25 cellular contexts compared by ENCODE assay signal in the genomic region with DNA sequence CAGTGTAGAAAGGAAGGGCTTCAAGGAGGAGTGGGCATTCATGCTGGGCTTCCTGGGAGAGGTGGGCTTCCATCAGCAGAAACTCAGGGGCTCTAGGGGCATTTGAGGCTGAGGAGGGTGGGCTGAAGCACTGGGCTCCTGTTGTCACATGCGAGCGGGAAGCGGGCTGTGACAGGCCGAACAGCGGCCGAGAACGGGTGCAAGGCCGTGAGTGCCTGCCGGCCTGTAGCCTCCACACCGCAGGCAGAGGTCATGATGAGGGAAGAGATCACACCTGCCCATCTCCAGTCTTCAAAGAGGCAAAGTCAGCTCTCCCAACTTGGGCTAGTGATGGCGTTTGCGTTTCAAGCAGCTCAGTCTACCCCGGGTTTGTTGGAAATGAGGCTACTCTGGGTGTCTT. TPM values are rescaled to one million over a fixed set of nuclear protein-coding genes. Genes with fewer than 3 reads are reported as not detected.
A peak's percentile ranks its signal among the peaks of the same experiment; 100 is the strongest.
DNase-seq lines count a peak whose midpoint lies in the region; ATAC-seq, FAIRE-seq and TF ChIP-seq lines count a peak whose summit lies in the region.
"Had no signal": no experiment of that assay in that cellular context is flagged by ENCODE, and none has a peak within 500 bp of the region (broad histone marks: within the 10 kb centered on the region; RNA-seq: fewer than 3 reads in every experiment).

No MANE protein-coding gene starts in this region.

- no peak overlapping the region for H2BK15ac ChIP-seq in H1 (ENCODE audit: low read length)

- H3K9me3 ChIP-seq in H1 (ENCODE audit: insufficient read depth in 2 of 2, low read depth in 1 of 2, low read length in 1 of 2) (peaks cover 0 to 3% of the 10 kb centered on the region in 2 experiments; a peak in 1 of 4 replicates), HepG2 (ENCODE audit: low read length) (no peaks in the 10 kb centered on the region), PC-3 (ENCODE audit: low read length) (no peaks in the 10 kb centered on the region)
- H3K9me3 ChIP-seq: A549, BE2C had no signal

- no peaks in the 10 kb centered on the region for H3F3A ChIP-seq in PC-3 (ENCODE audit: low read length, unreplicated experiment)

- no peak for TF ChIP-seq EP300 in H1 (IDR thresholded peaks at IDR 0.05; ENCODE audit: borderline replicate concordance in 1 of 2, low read depth in 2 of 2, low read length in 2 of 2)
- no peak for TF ChIP-seq EP300 in HepG2 (IDR thresholded peaks at IDR 0.05; ENCODE audit: low read depth in 2 of 2, low read length in 2 of 2)
- TF ChIP-seq EP300 in HepG2 (CRISPR knock-in tag; IDR thresholded peaks at IDR 0.05; ENCODE audit: borderline replicate concordance), result no peak

- TF ChIP-seq RAD21 in H1 (IDR thresholded peaks at IDR 0.05 in 1 of 2, conservative IDR thresholded peaks at IDR 0.05 in 1 of 2; ENCODE audit: low read depth in 2 of 2, low read length in 2 of 2) (no peak), HepG2 (CRISPR knock-in tag; IDR thresholded peaks at IDR 0.05) (no peak)

- H3K36me3 Mint-ChIP-seq in osteocyte (ENCODE audit: unreplicated experiment), result no peaks in the 10 kb centered on the region
- H3K36me3 Mint-ChIP-seq: CD4-positive, alpha-beta memory T cell had no signal

- H3K18ac ChIP-seq in H1 (ENCODE audit: extremely low read depth, low read length), result no peak overlapping the region

- H3K4me1 ChIP-seq in H1 (replicated peaks in 1 of 4; ENCODE audit: control insufficient read depth in 3 of 4, insufficient read depth in 4 of 4, low read length in 3 of 4) (no peaks in the 10 kb centered on the region; a peak in 1 of 7 replicates), HepG2 (ENCODE audit: insufficient read depth, low read length) (peaks cover 39% of the 10 kb centered on the region), PC-3 (ENCODE audit: insufficient read depth, low read length) (no peaks in the 10 kb centered on the region)
- H3K4me1 ChIP-seq: A549, BE2C had no signal

- H3K9ac ChIP-seq in H1 (replicated peaks in 1 of 4; ENCODE audit: extremely low read depth in 1 of 4, low read depth in 3 of 4, low read length in 3 of 4) (no peak overlapping the region), HepG2 (ENCODE audit: insufficient read depth, low read depth, low read length) (no peak overlapping the region), PC-3 (ENCODE audit: low read length) (no peak overlapping the region)

- H3K79me2 ChIP-seq in H1 (ENCODE audit: control insufficient read depth in 1 of 2, insufficient read depth in 2 of 2, low read length in 2 of 2) (no peaks in the 10 kb centered on the region), HepG2 (ENCODE audit: insufficient read depth, low read length) (no peaks in the 10 kb centered on the region), PC-3 (ENCODE audit: low read length) (no peaks in the 10 kb centered on the region)

- H2AK5ac ChIP-seq in H1 (ENCODE audit: low read depth, low read length), result no peak overlapping the region

- H3K23ac ChIP-seq in H1 (ENCODE audit: insufficient read length), result no peak overlapping the region

- H3K4me3 ChIP-seq in H1 (ENCODE audit: extremely low read depth in 1 of 4, insufficient read depth in 2 of 4, low read depth in 3 of 4, low read length in 4 of 4) (no peak overlapping the region), HepG2 (replicated peaks in 1 of 3; ENCODE audit: insufficient read depth in 1 of 3, low read depth in 2 of 3, low read length in 3 of 3) (no peak overlapping the region), PC-3 (ENCODE audit: low read length) (no peak overlapping the region)
- H3K4me3 ChIP-seq: A549, GM23338 had no signal

- CTCF ChIA-PET in H1 (lab: Charles Lee; ENCODE audit: partially characterized antibody), result interaction anchor here (1.0 kb wide), 1 partner anchor 23 kb away, joined by 4 read pairs; no protein-coding TSS in a partner anchor
- CTCF ChIA-PET in HepG2 (lab: Yijun Ruan, JAX; ENCODE audit: low intra/inter-chr PET ratio, low total read pairs), result no interaction called here
- CTCF ChIA-PET in PC-3 (lab: Charles Lee), result no interaction called here

- H3K36me3 ChIP-seq in H1 (ENCODE audit: control insufficient read depth in 2 of 4, insufficient read depth in 4 of 4, low read length in 3 of 4) (no peaks in the 10 kb centered on the region), HepG2 (replicated peaks in 1 of 2; ENCODE audit: control insufficient read depth in 1 of 2, insufficient read depth in 2 of 2, low read length in 2 of 2) (no peaks in the 10 kb centered on the region), PC-3 (ENCODE audit: low read depth, low read length) (no peaks in the 10 kb centered on the region)
- H3K36me3 ChIP-seq: BE2C had no signal

- TF ChIP-seq POLR2A in H1 (IDR thresholded peaks at IDR 0.05; ENCODE audit: control extremely low read depth in 1 of 2, low read depth in 2 of 2, low read length in 2 of 2) (no peak), HepG2 (IDR thresholded peaks at IDR 0.05; ENCODE audit: insufficient read depth in 1 of 2, low read depth in 2 of 2, low read length in 2 of 2) (no peak)

- no peak overlapping the region for H2BK12ac ChIP-seq in H1 (ENCODE audit: low read depth, low read length)

- no peaks in the 10 kb centered on the region for H3K23me2 ChIP-seq in H1 (ENCODE audit: low read depth, low read length)

- POLR2A ChIA-PET in H1 (lab: Charles Lee; ENCODE audit: partially characterized antibody), result no interaction called here
- POLR2A ChIA-PET in HepG2 (lab: Yijun Ruan, JAX), result interaction anchor here (1.1 to 2.5 kb wide), 2 partner anchors 16 kb away, joined by 5 to 10 read pairs; no protein-coding TSS in a partner anchor
- POLR2A ChIA-PET in PC-3 (lab: Charles Lee; ENCODE audit: unreplicated experiment), result no interaction called here

- H2BK20ac ChIP-seq in H1 (ENCODE audit: low read length), result no peak overlapping the region

- H4K20me1 ChIP-seq in H1 (replicated peaks in 1 of 2; ENCODE audit: control insufficient read depth in 1 of 2, insufficient read depth in 2 of 2, low read length in 2 of 2) (no peaks in the 10 kb centered on the region), HepG2 (ENCODE audit: insufficient read depth, low read length) (no peaks in the 10 kb centered on the region), PC-3 (ENCODE audit: low read length) (no peaks in the 10 kb centered on the region)

- no peaks in the 10 kb centered on the region for H3K4me1 Mint-ChIP-seq in osteocyte (ENCODE audit: unreplicated experiment)
- H3K4me1 Mint-ChIP-seq: CD4-positive, alpha-beta memory T cell had no signal

- H3K9me2 ChIP-seq in PC-3 (replicated peaks; ENCODE audit: low read length), result no peaks in the 10 kb centered on the region

- no peak overlapping the region for H3K27ac ChIP-seq in H1 (ENCODE audit: low read depth, low read length)
- no peak overlapping the region for H3K27ac ChIP-seq in HepG2 (ENCODE audit: extremely low read length, insufficient read depth, low read length)
- H3K27ac ChIP-seq in PC-3 (ENCODE audit: low read length), result no peak overlapping the region
- H3K27ac ChIP-seq: A549 had no signal

- no peak overlapping the region for H4K5ac ChIP-seq in H1 (ENCODE audit: insufficient read length, low read depth, low read length)

- H3K79me1 ChIP-seq in H1 (ENCODE audit: low read depth, low read length), result no peaks in the 10 kb centered on the region

- H4K91ac ChIP-seq in H1 (replicated peaks; ENCODE audit: insufficient read length, low read length), result no peak overlapping the region

- H3K4me2 ChIP-seq in H1 (ENCODE audit: insufficient read depth in 1 of 2, low read depth in 2 of 2, low read length in 2 of 2) (no peak overlapping the region), HepG2 (ENCODE audit: low read depth, low read length) (no peak overlapping the region), PC-3 (ENCODE audit: low read length) (no peak overlapping the region)
- H3K4me2 ChIP-seq: A549, GM23338 had no signal

- no peaks in the 10 kb centered on the region for H3K27me3 Mint-ChIP-seq in osteocyte (ENCODE audit: unreplicated experiment)

- H3K4ac ChIP-seq in H1 (replicated peaks; ENCODE audit: insufficient read length, low read depth, low read length), result no peak overlapping the region

- ATAC-seq in HepG2 (no peak), HG02798 (IDR thresholded peaks at IDR 0.05; ENCODE audit: poor library complexity, unreplicated experiment) (no peak), PC-3 (no peak)
- ATAC-seq: A549, GM23338 had no signal

- no peak for DNase-seq in H1 (ENCODE audit: low read depth in 1 of 2, low spot score in 2 of 2)
- DNase-seq in HepG2 (ENCODE audit: low spot score), result no peak
- DNase-seq in osteocyte (ENCODE audit: extremely low spot score, unreplicated experiment), result peak; percentile 53
- no peak for DNase-seq in NCI-H1092 treated with DMSO at 0.1 percent for 48 hours (lab: John Stamatoyannopoulos, UW)
- no peak for DNase-seq in PC-3
- DNase-seq: 8988T; ACHN; AML-193; BE2C; C1 segment of cervical spinal cord; Calu3; CD4-positive, alpha-beta memory T cell; COR-L47; DMS53; DMS79 treated with DMSO at 0.1 percent for 48 hours; GF-D8; H7; HCEC 1CT had no signal

- 98% methylated on average over 13 of the region's 13 CpGs; no CpG with 5 or more reads in 1 of the 2 experiments for WGBS in H1 (ENCODE audit: extremely low coverage in 1 of 2, insufficient coverage in 1 of 2, insufficient read length in 1 of 2, insufficient replicate concordance in 2 of 2, low coverage in 1 of 2, low lambda C conversion rate in 2 of 2, missing lambda C conversion rate in 1 of 2), 2 experiments
- 95% methylated on average over 13 of the region's 13 CpGs for WGBS in HepG2 (ENCODE audit: low lambda C conversion rate)

- no peak overlapping the region for H2AFZ ChIP-seq in H1 (ENCODE audit: low read length)
- no peak overlapping the region for H2AFZ ChIP-seq in HepG2 (ENCODE audit: low read length)
- no peak overlapping the region for H2AFZ ChIP-seq in PC-3 (ENCODE audit: low read length)

- in situ Hi-C loops in HepG2 (cut with HindIII; ENCODE audit: extremely low pct_ligation_motif_present, low pct_unique_long_range_greater_than_20kb), result no loop called here

- no peak overlapping the region for H3K27ac Mint-ChIP-seq in osteocyte (ENCODE audit: unreplicated experiment)
- H3K27ac Mint-ChIP-seq: CD4-positive, alpha-beta memory T cell; GM23338 had no signal

- H3K27me3 ChIP-seq in H1 (replicated peaks in 1 of 4; ENCODE audit: control insufficient read depth in 3 of 4, extremely low read depth in 1 of 4, insufficient read depth in 3 of 4, low read length in 3 of 4), result no peaks in the 10 kb centered on the region
- H3K27me3 ChIP-seq in HepG2 (ENCODE audit: control insufficient read depth in 1 of 2, insufficient read depth in 2 of 2, low read length in 2 of 2), result no peaks in the 10 kb centered on the region
- peaks cover 15% of the 10 kb centered on the region; the same call in 1 of the 2 replicates for H3K27me3 ChIP-seq in PC-3 (ENCODE audit: low read length)
- H3K27me3 ChIP-seq: BE2C had no signal

- no peak overlapping the region for H3K56ac ChIP-seq in H1 (replicated peaks; ENCODE audit: insufficient read length, low read depth, low read length)

- no peak overlapping the region for H3K14ac ChIP-seq in H1 (ENCODE audit: insufficient read length)

- no peaks in the 10 kb centered on the region for H3K9me3 Mint-ChIP-seq in osteocyte (ENCODE audit: unreplicated experiment)
- H3K9me3 Mint-ChIP-seq: CD4-positive, alpha-beta memory T cell; GM23338 had no signal

- FAIRE-seq in H1 (lab: Jason Lieb, UNC) (no peak), HepG2 (lab: Jason Lieb, UNC) (no peak)
- FAIRE-seq: A549, GM12891, GM18507 had no signal

- no peak overlapping the region for H3K4me3 Mint-ChIP-seq in osteocyte (ENCODE audit: unreplicated experiment)
- H3K4me3 Mint-ChIP-seq: CD4-positive, alpha-beta memory T cell; GM23338 had no signal

- intact Hi-C loops in HepG2 (cut with micrococcal nuclease; ENCODE audit: unreplicated experiment) (no loop called here), PC-3 (cut with micrococcal nuclease) (no loop called here)

- no peak overlapping the region for H2BK120ac ChIP-seq in H1 (replicated peaks; ENCODE audit: low read depth, low read length)

- no peak for TF ChIP-seq CTCF in H1 (IDR thresholded peaks at IDR 0.05; ENCODE audit: control extremely low read depth in 1 of 3, insufficient read depth in 1 of 3, low read depth in 1 of 3, low read length in 3 of 3)
- TF ChIP-seq CTCF in HepG2 (CRISPR knock-in tag; IDR thresholded peaks at IDR 0.05), result no peak
- no peak for TF ChIP-seq CTCF in osteocyte (IDR thresholded peaks at IDR 0.05)
- TF ChIP-seq CTCF in PC-3 (conservative IDR thresholded peaks at IDR 0.05; ENCODE audit: low read depth, low read length), result no peak

- BruUV-seq in HepG2 (replicated peaks; lab: Mats Ljungman, UMichigan) (no TSS peak), PC-3 (replicated peaks; lab: Mats Ljungman, UMichigan) (no TSS peak)

- H4K8ac ChIP-seq in H1 (ENCODE audit: extremely low read depth, insufficient read depth, low read length), result peak overlapping the region; percentile 41; the same call in 1 of the 2 replicates

- no peak overlapping the region for H2BK5ac ChIP-seq in H1 (ENCODE audit: low read depth, low read length)

RNA-seq across cellular contexts. Expression of a gene that starts 0.9 kb away (rescaled TPM):
- total RNA-seq in H1 (2021; fragmentation: NEBNext Ultra II Directional; extraction: Animal tissue kit (Norgen Biotek cat#: 25700)), result not detected in 2 replicates
- polyA plus RNA-seq in H1 (2011; rRNA removed), result not detected in 2 replicates
- not detected for polyA plus RNA-seq in H1 (2011; cell fraction: cytosol; rRNA removed)
- not detected for polyA plus RNA-seq in H1 (2011; cell fraction: nucleus; rRNA removed)
- 0.31 to 0.41 TPM (median 0.38 TPM) in 4 replicates for polyA plus RNA-seq in H1 (2012, experiment 1 of 2)
- not detected for polyA plus RNA-seq in H1 (2012, experiment 2 of 2)
- polyA plus RNA-seq in H1 (2013, experiment 1 of 2), result not detected
- not detected for polyA plus RNA-seq in H1 (2013, experiment 2 of 2)
- polyA minus RNA-seq in H1 (2011; rRNA and poly(A)+ RNA removed), result not detected in 2 replicates
- polyA minus RNA-seq in H1 (2011; cell fraction: cytosol; rRNA and poly(A)+ RNA removed), result not detected
- not detected for polyA minus RNA-seq in H1 (2011; cell fraction: nucleus; rRNA and poly(A)+ RNA removed)
- not detected in 2 replicates for total RNA-seq in HepG2 (2016; rRNA removed; fragmentation: Illumina TruSeq; extraction: Trizol)
- not detected in 2 replicates for total RNA-seq in HepG2 (2016; cell fraction: cytosol; rRNA removed; fragmentation: Illumina TruSeq; extraction: Trizol; ENCODE audit: low read depth)
- total RNA-seq in HepG2 (2016; cell fraction: insoluble cytoplasmic fraction; rRNA removed; fragmentation: Illumina TruSeq; extraction: Trizol), result 0.04 TPM in 1 of 2 replicates, not detected in the other
- total RNA-seq in HepG2 (2016; cell fraction: membrane; rRNA removed; fragmentation: Illumina TruSeq; extraction: Trizol), result not detected in 2 replicates
- not detected in 2 replicates for total RNA-seq in HepG2 (2016; cell fraction: nucleus; rRNA removed; fragmentation: Illumina TruSeq; extraction: Trizol)
- polyA plus RNA-seq in HepG2 (2011; rRNA removed), result 0.03 TPM in 1 of 2 replicates, not detected in the other
- not detected in 2 replicates for polyA plus RNA-seq in HepG2 (2011; cell fraction: cytosol; rRNA removed)
- not detected in 2 replicates for polyA plus RNA-seq in HepG2 (2011; cell fraction: nucleus; rRNA removed)
- polyA plus RNA-seq in HepG2 (2012), result not detected in 2 replicates
- polyA plus RNA-seq in HepG2 (2016; cell fraction: cytosol; fragmentation: Illumina TruSeq; extraction: Trizol; ENCODE audit: low read depth), result not detected in 2 replicates
- not detected in 2 replicates for polyA plus RNA-seq in HepG2 (2016; cell fraction: insoluble cytoplasmic fraction; fragmentation: Illumina TruSeq; extraction: Trizol; ENCODE audit: low read depth)
- not detected in 2 replicates for polyA plus RNA-seq in HepG2 (2016; cell fraction: membrane; fragmentation: Illumina TruSeq; extraction: Trizol; ENCODE audit: low read depth)
- not detected in 2 replicates for polyA plus RNA-seq in HepG2 (2016; cell fraction: nucleus; fragmentation: Illumina TruSeq; extraction: Trizol; ENCODE audit: insufficient read depth, low read depth)
- polyA minus RNA-seq in HepG2 (2011; rRNA and poly(A)+ RNA removed; ENCODE audit: low replicate concordance), result not detected in 2 replicates
- polyA minus RNA-seq in HepG2 (2011; cell fraction: cytosol; rRNA and poly(A)+ RNA removed), result not detected in 2 replicates
- not detected in 2 replicates for polyA minus RNA-seq in HepG2 (2011; cell fraction: nucleus; rRNA and poly(A)+ RNA removed)
- not detected in 2 replicates for total RNA-seq in osteocyte
- not detected in 2 replicates for total RNA-seq in PC-3 (2014; rRNA removed)
- total RNA-seq: Calu3; CD4-positive, alpha-beta memory T cell; Daoy; G401; GM23338; H7 had no signal
- polyA plus RNA-seq: A549, GM23338 had no signal

RNA-seq across cellular contexts. Expression of a gene that starts 34.7 kb away (rescaled TPM):
- not detected in 2 replicates for total RNA-seq in H1 (2021; fragmentation: NEBNext Ultra II Directional; extraction: Animal tissue kit (Norgen Biotek cat#: 25700))
- polyA plus RNA-seq in H1 (2011; rRNA removed) (0.31 and 0.39 TPM in 2 replicates), HepG2 (2011; rRNA removed) (32.4 and 42.7 TPM in 2 replicates)
- polyA plus RNA-seq in H1 (2011; cell fraction: cytosol; rRNA removed), result 0.67 TPM
- 0.47 TPM for polyA plus RNA-seq in H1 (2011; cell fraction: nucleus; rRNA removed)
- 0.16 to 0.58 TPM (median 0.23 TPM) in 4 replicates for polyA plus RNA-seq in H1 (2012, experiment 1 of 2)
- 0.20 TPM for polyA plus RNA-seq in H1 (2012, experiment 2 of 2)
- polyA plus RNA-seq in H1 (2013, experiment 1 of 2), result 0.12 TPM
- polyA plus RNA-seq in H1 (2013, experiment 2 of 2), result 0.07 TPM
- polyA minus RNA-seq in H1 (2011; rRNA and poly(A)+ RNA removed), result not detected in 2 replicates
- polyA minus RNA-seq in H1 (2011; cell fraction: cytosol; rRNA and poly(A)+ RNA removed), result not detected
- not detected for polyA minus RNA-seq in H1 (2011; cell fraction: nucleus; rRNA and poly(A)+ RNA removed)
- total RNA-seq in HepG2 (2016; rRNA removed; fragmentation: Illumina TruSeq; extraction: Trizol) (8.3 and 11.0 TPM in 2 replicates), osteocyte (not detected in 2 replicates), PC-3 (2014; rRNA removed) (not detected in 2 replicates)
- total RNA-seq in HepG2 (2016; cell fraction: cytosol; rRNA removed; fragmentation: Illumina TruSeq; extraction: Trizol; ENCODE audit: low read depth), result 4.1 and 4.2 TPM in 2 replicates
- total RNA-seq in HepG2 (2016; cell fraction: insoluble cytoplasmic fraction; rRNA removed; fragmentation: Illumina TruSeq; extraction: Trizol), result 8.7 and 10.0 TPM in 2 replicates
- total RNA-seq in HepG2 (2016; cell fraction: membrane; rRNA removed; fragmentation: Illumina TruSeq; extraction: Trizol), result 7.5 and 7.8 TPM in 2 replicates
- 6.8 and 7.8 TPM in 2 replicates for total RNA-seq in HepG2 (2016; cell fraction: nucleus; rRNA removed; fragmentation: Illumina TruSeq; extraction: Trizol)
- 40.5 and 49.1 TPM in 2 replicates for polyA plus RNA-seq in HepG2 (2011; cell fraction: cytosol; rRNA removed)
- polyA plus RNA-seq in HepG2 (2011; cell fraction: nucleus; rRNA removed), result 21.7 and 28.7 TPM in 2 replicates
- 9.6 and 43.8 TPM in 2 replicates for polyA plus RNA-seq in HepG2 (2012)
- polyA plus RNA-seq in HepG2 (2016; cell fraction: cytosol; fragmentation: Illumina TruSeq; extraction: Trizol; ENCODE audit: low read depth), result 3.4 and 3.8 TPM in 2 replicates
- 6.5 and 9.8 TPM in 2 replicates for polyA plus RNA-seq in HepG2 (2016; cell fraction: insoluble cytoplasmic fraction; fragmentation: Illumina TruSeq; extraction: Trizol; ENCODE audit: low read depth)
- polyA plus RNA-seq in HepG2 (2016; cell fraction: membrane; fragmentation: Illumina TruSeq; extraction: Trizol; ENCODE audit: low read depth), result 6.1 and 6.5 TPM in 2 replicates
- 10.8 and 11.1 TPM in 2 replicates for polyA plus RNA-seq in HepG2 (2016; cell fraction: nucleus; fragmentation: Illumina TruSeq; extraction: Trizol; ENCODE audit: insufficient read depth, low read depth)
- 97.2 TPM in 1 of 2 replicates, not detected in the other for polyA minus RNA-seq in HepG2 (2011; rRNA and poly(A)+ RNA removed; ENCODE audit: low replicate concordance)
- polyA minus RNA-seq in HepG2 (2011; cell fraction: cytosol; rRNA and poly(A)+ RNA removed), result 16.1 and 16.4 TPM in 2 replicates
- polyA minus RNA-seq in HepG2 (2011; cell fraction: nucleus; rRNA and poly(A)+ RNA removed), result 12.5 and 12.9 TPM in 2 replicates
- total RNA-seq: Calu3; CD4-positive, alpha-beta memory T cell; Daoy; G401 had no signal
- polyA plus RNA-seq: A549; CD4-positive, alpha-beta memory T cell had no signal
